25 cellular contexts compared by ENCODE assay signal in the genomic region with DNA sequence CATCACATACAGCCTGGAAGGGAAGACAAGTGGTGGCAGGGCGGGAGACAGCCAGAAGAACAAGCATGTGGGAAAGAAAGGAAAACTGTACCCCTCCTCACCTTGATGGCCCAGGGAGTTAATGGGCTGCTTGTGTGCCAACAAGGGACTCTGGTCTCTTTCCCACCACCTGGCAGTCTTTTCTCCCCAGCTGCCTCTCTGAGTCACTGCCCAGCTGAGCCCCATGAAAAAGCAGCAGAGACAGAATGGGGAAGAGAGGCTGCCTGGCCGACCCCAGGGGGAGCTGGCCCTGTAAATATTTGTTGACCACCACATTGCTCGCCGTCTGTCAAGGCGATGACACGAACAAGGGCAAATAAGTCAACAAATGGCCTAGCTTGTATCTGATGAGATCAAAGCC.
DNase-seq lines count a peak whose midpoint lies in the region; ATAC-seq and TF ChIP-seq lines count a peak whose summit lies in the region.
"Had no signal": no experiment of that assay in that cellular context is flagged by ENCODE, and none has a peak within 500 bp of the region (broad histone marks: within the 10 kb centered on the region; RNA-seq: fewer than 3 reads in every experiment).

No MANE protein-coding gene starts in this region.

- H3K56ac ChIP-seq in mesendoderm (ENCODE audit: low read length): no peak overlapping the region

- TF ChIP-seq CTCF in GM23338 (conservative IDR thresholded peaks at IDR 0.05; ENCODE audit: low read depth in 2 of 2): no peak

- no peaks in the 10 kb centered on the region for H3K36me3 Mint-ChIP-seq in GM23338 (ENCODE audit: low read depth)

- H2AFZ ChIP-seq in GM23338: 0 out of 2 replicates have a peak overlapping the region, but pooled peaks have one; percentile 26

- H3K9me2 ChIP-seq in GM23338 (ENCODE audit: insufficient read depth): peaks cover 3% of the 10 kb centered on the region; the same call in 1 of the 2 replicates

- no peaks in the 10 kb centered on the region for H3K9me3 Mint-ChIP-seq in GM23338

- H3K79me1 ChIP-seq in mesendoderm (ENCODE audit: low read length): no peaks in the 10 kb centered on the region

- DNase-seq in GM23338 (ENCODE audit: low spot score) (no peak), NCI-H2171 (lab: John Stamatoyannopoulos, UW) (peak; percentile 60), SHP77 (lab: John Stamatoyannopoulos, UW) (peak; percentile 87 to 89), mesendoderm (peak; percentile 31), OCI-M2 (lab: John Stamatoyannopoulos, UW; ENCODE audit: unreplicated experiment) (no peak), AG08395 (ENCODE audit: low spot score) (no peak)
- no peak for DNase-seq in activated CD4-positive, CD25-positive, alpha-beta regulatory T cell treated with anti-CD3 and anti-CD28 coated beads, Interleukin-2, amount 50 U/mL, for 72 hours
- DNase-seq: activated CD4-positive, alpha-beta T cell treated with anti-CD3 and anti-CD28 coated beads, Interleukin-2, amount 50 U/mL, for 4 hours; activated effector memory CD4-positive, alpha-beta T cell treated with Interleukin-2 at 50 U/mL for 16 hours; GOT3; heart left ventricle; Karpas-422; left ventricle myocardium superior; NCI-H1105 treated with DMSO at 0.1 percent for 48 hours; NCI-H2227 treated with DMSO at 0.1 percent for 48 hours; SIG-M5; stimulated activated CD4-positive, alpha-beta T cell treated with anti-CD3 and anti-CD28 coated beads, Interleukin-4, amount 100 ng/mL, for 4 hours; stomach; T-helper 17 cell; transverse colon had no signal

- WGBS in mesendoderm (ENCODE audit: extremely low coverage, insufficient coverage, low lambda C conversion rate): no CpG with 5 or more reads among the region's 6 CpGs

- no peak overlapping the region for H3K4me3 Mint-ChIP-seq in GM23338
- H3K4me3 Mint-ChIP-seq: T-helper 17 cell had no signal

- ATAC-seq in GM23338 (no peak), HG03039 (IDR thresholded peaks at IDR 0.05; ENCODE audit: unreplicated experiment) (no peak)
- ATAC-seq: GM12878, heart left ventricle, left ventricle myocardium superior, T-helper 17 cell had no signal

- H3K4me3 ChIP-seq in GM23338 (no peak overlapping the region), mesendoderm (ENCODE audit: low read length) (no peak overlapping the region)
- H3K4me3 ChIP-seq: breast epithelium, coronary artery, GM12878, heart left ventricle, stomach, transverse colon had no signal

- peaks cover 4% of the 10 kb centered on the region for H3K4me1 Mint-ChIP-seq in GM23338
- H3K4me1 Mint-ChIP-seq: T-helper 17 cell had no signal

- no peaks in the 10 kb centered on the region for H4K20me1 ChIP-seq in GM23338 (replicated peaks; ENCODE audit: insufficient read depth)

- peak overlapping the region; percentile 9 for H3K23ac ChIP-seq in mesendoderm (ENCODE audit: low read length)

- H2AK5ac ChIP-seq in mesendoderm (ENCODE audit: low read length): no peak overlapping the region

- H3K79me2 ChIP-seq in GM23338 (replicated peaks; ENCODE audit: insufficient read depth) (no peaks in the 10 kb centered on the region), mesendoderm (ENCODE audit: control insufficient read depth, insufficient read depth, low read length) (no peaks in the 10 kb centered on the region)

- no peak overlapping the region for H3K9ac ChIP-seq in mesendoderm (ENCODE audit: low read length)

- H2BK15ac ChIP-seq in mesendoderm (replicated peaks; ENCODE audit: low read depth): no peak overlapping the region

- H3K36me3 ChIP-seq in GM23338 (ENCODE audit: insufficient read depth): no peaks in the 10 kb centered on the region
- H3K36me3 ChIP-seq in mesendoderm (ENCODE audit: control insufficient read depth, insufficient read depth, low read length): no peaks in the 10 kb centered on the region
- H3K36me3 ChIP-seq: breast epithelium, heart left ventricle, stomach, transverse colon had no signal

- H2BK5ac ChIP-seq in mesendoderm (ENCODE audit: low read length): no peak overlapping the region

- H3K27ac ChIP-seq in GM23338 (ENCODE audit: low read depth): no peak overlapping the region
- no peak overlapping the region for H3K27ac ChIP-seq in mesendoderm (ENCODE audit: low read depth, low read length)
- H3K27ac ChIP-seq: breast epithelium, coronary artery, heart left ventricle, stomach, transverse colon, VCaP had no signal

- H3K27ac Mint-ChIP-seq in GM23338: no peak overlapping the region
- H3K27ac Mint-ChIP-seq: T-helper 17 cell had no signal

- H4K5ac ChIP-seq in mesendoderm (ENCODE audit: low read length): no peak overlapping the region

- no peak overlapping the region for H2BK120ac ChIP-seq in mesendoderm (ENCODE audit: low read depth, low read length)

- H3K27me3 Mint-ChIP-seq in GM23338 (ENCODE audit: insufficient read depth, low read depth, poor library complexity): no peaks in the 10 kb centered on the region

- H4K8ac ChIP-seq in mesendoderm (ENCODE audit: low read depth, low read length): no peak overlapping the region

- H3K27me3 ChIP-seq in GM23338 (ENCODE audit: insufficient read depth) (no peaks in the 10 kb centered on the region), mesendoderm (ENCODE audit: insufficient read depth, low read length, poor library complexity) (no peaks in the 10 kb centered on the region)
- H3K27me3 ChIP-seq: breast epithelium, heart left ventricle, stomach, transverse colon had no signal

- H3F3A ChIP-seq in GM23338 (replicated peaks; ENCODE audit: low read depth): no peaks in the 10 kb centered on the region

- 0 out of 2 replicates have a peak, but pooled peaks cover 4% of the 10 kb centered on the region for H3K4me1 ChIP-seq in GM23338 (ENCODE audit: insufficient read depth)
- no peaks in the 10 kb centered on the region for H3K4me1 ChIP-seq in mesendoderm (ENCODE audit: control insufficient read depth, low read depth, low read length)
- H3K4me1 ChIP-seq: breast epithelium, transverse colon had no signal

- H3K4me2 ChIP-seq in GM23338 (no peak overlapping the region), mesendoderm (ENCODE audit: low read length) (no peak overlapping the region)

- no peak overlapping the region for H3K4ac ChIP-seq in mesendoderm (ENCODE audit: low read depth, low read length)

- H3K18ac ChIP-seq in mesendoderm (ENCODE audit: low read length): no peak overlapping the region

TF ChIP-seq in GM23338, 12 proteins besides CTCF, POLR2A, EP300 and RAD21 (continues in another document):
- TF ChIP-seq, protein P1, sequence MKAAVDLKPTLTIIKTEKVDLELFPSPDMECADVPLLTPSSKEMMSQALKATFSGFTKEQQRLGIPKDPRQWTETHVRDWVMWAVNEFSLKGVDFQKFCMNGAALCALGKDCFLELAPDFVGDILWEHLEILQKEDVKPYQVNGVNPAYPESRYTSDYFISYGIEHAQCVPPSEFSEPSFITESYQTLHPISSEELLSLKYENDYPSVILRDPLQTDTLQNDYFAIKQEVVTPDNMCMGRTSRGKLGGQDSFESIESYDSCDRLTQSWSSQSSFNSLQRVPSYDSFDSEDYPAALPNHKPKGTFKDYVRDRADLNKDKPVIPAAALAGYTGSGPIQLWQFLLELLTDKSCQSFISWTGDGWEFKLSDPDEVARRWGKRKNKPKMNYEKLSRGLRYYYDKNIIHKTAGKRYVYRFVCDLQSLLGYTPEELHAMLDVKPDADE (IDR thresholded peaks at IDR 0.05): no peak
- TF ChIP-seq POLR2AphosphoS5 (IDR thresholded peaks at IDR 0.05; ENCODE audit: low read depth): no peak

Comparison
In these comparisons a context has a peak if more than half of its experiments do, and no peak if none do; other contexts are left out.
1. DNase-seq: peak in NCI-H2171 (single experiment), SHP77 (2 of 2) and mesendoderm (single experiment); none in GM23338 (single experiment), activated CD4-positive, CD25-positive, alpha-beta regulatory T cell treated with anti-CD3 and anti-CD28 coated beads, Interleukin-2, amount 50 U/mL, for 72 hours (single experiment), OCI-M2 (single experiment) and AG08395 (single experiment).